In the genomic region with DNA sequence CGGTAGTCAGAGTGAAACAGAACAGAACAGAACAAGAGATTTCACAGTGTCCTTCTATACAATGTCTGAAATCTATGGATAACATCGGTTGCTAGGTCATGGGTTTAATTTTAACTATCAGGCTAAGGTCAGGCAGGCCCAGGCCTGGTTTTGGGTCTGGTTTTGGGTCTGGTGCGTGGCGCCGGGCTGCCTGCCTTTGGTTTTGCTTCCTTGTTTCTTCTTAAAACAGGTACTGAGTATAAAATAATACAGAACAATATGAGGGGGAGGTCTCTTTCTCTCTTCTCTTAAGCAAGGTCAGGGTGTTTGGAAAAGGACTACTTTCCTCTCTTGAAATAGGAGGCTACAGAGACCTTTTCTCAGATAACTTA, we compare ENCODE assay signal across 9 cellular contexts. TPM values are rescaled to one million over a fixed set of nuclear protein-coding genes. Genes with fewer than 3 reads are reported as not detected.
DNase-seq lines count a peak whose midpoint lies in the region; ATAC-seq and TF ChIP-seq lines count a peak whose summit lies in the region.
"Had no signal": no experiment of that assay in that cellular context is flagged by ENCODE, and none has a peak within 500 bp of the region (broad histone marks: within the 10 kb centered on the region; RNA-seq: fewer than 3 reads in every experiment).

No MANE protein-coding gene starts in this region.

- H3K4me1 ChIP-seq in thymus (ENCODE audit: control insufficient read depth, insufficient read depth, low read length), result peaks cover 41% of the 10 kb centered on the region

- peaks cover 53% of the 10 kb centered on the region for H3K4me1 Mint-ChIP-seq in activated CD4-positive, alpha-beta T cell treated with anti-CD3 and anti-CD28 coated beads, Interleukin-2, amount 10 ng/mL, durations not matched to agents 24 days and 14 days
- peaks cover 51% of the 10 kb centered on the region for H3K4me1 Mint-ChIP-seq in activated T-helper 2 cell treated with anti-CD3 and anti-CD28 coated beads, Interferon-gamma antibody, Interleukin-2, Interleukin-4, amounts not matched to agents 10 μg/mL and 5 μg/mL and 100 μg/mL, durations not matched to agents 14 hours and 24 hours and 36 hours (ENCODE audit: low read depth)

- H3K27ac Mint-ChIP-seq in activated CD4-positive, alpha-beta T cell treated with anti-CD3 and anti-CD28 coated beads, Interleukin-2, amount 10 ng/mL, durations not matched to agents 24 days and 14 days, result peak overlapping the region; percentile 91
- peak overlapping the region; percentile 97 for H3K27ac Mint-ChIP-seq in activated T-helper 2 cell treated with anti-CD3 and anti-CD28 coated beads, Interferon-gamma antibody, Interleukin-2, Interleukin-4, amounts not matched to agents 10 μg/mL and 5 μg/mL and 100 μg/mL, durations not matched to agents 14 hours and 24 hours and 36 hours

- intact Hi-C loops in activated CD4-positive, alpha-beta T cell treated with anti-CD3 and anti-CD28 coated beads, Interleukin-2, amount 10 ng/mL, durations not matched to agents 24 days and 14 days (cut with micrococcal nuclease), result loop anchor here (2.0 to 5.0 kb wide), 3 partner anchors 156 to 955 kb away; a partner anchor contains a TSS
- intact Hi-C loops in activated T-helper 2 cell treated with anti-CD3 and anti-CD28 coated beads, Interferon-gamma antibody, Interleukin-2, Interleukin-4, amounts not matched to agents 10 μg/mL and 5 μg/mL and 100 μg/mL, durations not matched to agents 14 hours and 24 hours and 36 hours (cut with micrococcal nuclease), result loop anchor here (10.0 kb wide), 2 partner anchors 392 to 712 kb away; a partner anchor contains a TSS

- peak overlapping the region; percentile 87 for H3K27ac ChIP-seq in thymus (ENCODE audit: low read depth)

- H3K27me3 ChIP-seq in kidney epithelial cell (ENCODE audit: control insufficient read depth, insufficient read depth, low read length), result no peaks in the 10 kb centered on the region
- no peaks in the 10 kb centered on the region for H3K27me3 ChIP-seq in thymus (ENCODE audit: control insufficient read depth, insufficient read depth)

- no peaks in the 10 kb centered on the region for H3K27me3 Mint-ChIP-seq in activated CD4-positive, alpha-beta T cell treated with anti-CD3 and anti-CD28 coated beads, Interleukin-2, amount 10 ng/mL, durations not matched to agents 24 days and 14 days
- peaks cover 3% of the 10 kb centered on the region for H3K27me3 Mint-ChIP-seq in activated T-helper 2 cell treated with anti-CD3 and anti-CD28 coated beads, Interferon-gamma antibody, Interleukin-2, Interleukin-4, amounts not matched to agents 10 μg/mL and 5 μg/mL and 100 μg/mL, durations not matched to agents 14 hours and 24 hours and 36 hours (ENCODE audit: low read depth)

- DNase-seq in activated CD4-positive, alpha-beta T cell treated with anti-CD3 and anti-CD28 coated beads, Interleukin-2, amount 10 ng/mL, durations not matched to agents 24 days and 14 days, result no peak
- no peak for DNase-seq in activated CD4-positive, alpha-beta T cell treated with anti-CD3 and anti-CD28 coated beads for 48 hours
- no peak for DNase-seq in activated T-helper 2 cell treated with anti-CD3 and anti-CD28 coated beads, Interferon-gamma antibody, Interleukin-2, Interleukin-4, amounts not matched to agents 10 μg/mL and 5 μg/mL and 100 μg/mL, durations not matched to agents 14 hours and 24 hours and 36 hours (ENCODE audit: low spot score)
- DNase-seq in kidney epithelial cell (ENCODE audit: low read depth) (no peak), Ammon's horn (ENCODE audit: low spot score) (no peak), activated gamma-delta T cell (lab: John Stamatoyannopoulos, UW) (no peak)
- DNase-seq: NCI-H345 had no signal

- H3K9me3 ChIP-seq in thymus (ENCODE audit: control insufficient read depth), result no peaks in the 10 kb centered on the region

- H3K4me3 Mint-ChIP-seq in activated CD4-positive, alpha-beta T cell treated with anti-CD3 and anti-CD28 coated beads, Interleukin-2, amount 10 ng/mL, durations not matched to agents 24 days and 14 days, result peak overlapping the region; percentile 94
- H3K4me3 Mint-ChIP-seq in activated T-helper 2 cell treated with anti-CD3 and anti-CD28 coated beads, Interferon-gamma antibody, Interleukin-2, Interleukin-4, amounts not matched to agents 10 μg/mL and 5 μg/mL and 100 μg/mL, durations not matched to agents 14 hours and 24 hours and 36 hours (ENCODE audit: low read depth), result peak overlapping the region; percentile 95

- TF ChIP-seq CTCF in kidney epithelial cell (IDR thresholded peaks at IDR 0.05; ENCODE audit: insufficient read depth, low read length, poor library complexity, severe bottlenecking), result no peak

- H3K36me3 ChIP-seq in kidney epithelial cell (ENCODE audit: control insufficient read depth, insufficient read depth, low read length) (peaks cover 2% of the 10 kb centered on the region), thymus (ENCODE audit: control insufficient read depth, insufficient read depth) (peaks cover 10% of the 10 kb centered on the region)

- peak overlapping the region; percentile 79 for H3K4me3 ChIP-seq in kidney epithelial cell (ENCODE audit: low read depth, low read length)
- H3K4me3 ChIP-seq in thymus (ENCODE audit: low read length), result peak overlapping the region; percentile 90

- 78% methylated on average over 5 of the region's 5 CpGs for WGBS in thymus

- H3K36me3 Mint-ChIP-seq in activated CD4-positive, alpha-beta T cell treated with anti-CD3 and anti-CD28 coated beads, Interleukin-2, amount 10 ng/mL, durations not matched to agents 24 days and 14 days (ENCODE audit: low read depth), result peaks cover 50% of the 10 kb centered on the region
- H3K36me3 Mint-ChIP-seq in activated T-helper 2 cell treated with anti-CD3 and anti-CD28 coated beads, Interferon-gamma antibody, Interleukin-2, Interleukin-4, amounts not matched to agents 10 μg/mL and 5 μg/mL and 100 μg/mL, durations not matched to agents 14 hours and 24 hours and 36 hours (ENCODE audit: low read depth), result peaks cover 55% of the 10 kb centered on the region

- no peaks in the 10 kb centered on the region for H3K9me3 Mint-ChIP-seq in activated CD4-positive, alpha-beta T cell treated with anti-CD3 and anti-CD28 coated beads, Interleukin-2, amount 10 ng/mL, durations not matched to agents 24 days and 14 days
- no peaks in the 10 kb centered on the region for H3K9me3 Mint-ChIP-seq in activated T-helper 2 cell treated with anti-CD3 and anti-CD28 coated beads, Interferon-gamma antibody, Interleukin-2, Interleukin-4, amounts not matched to agents 10 μg/mL and 5 μg/mL and 100 μg/mL, durations not matched to agents 14 hours and 24 hours and 36 hours

- ATAC-seq in GM21619 (IDR thresholded peaks at IDR 0.05; ENCODE audit: unreplicated experiment), result no peak

RNA-seq across cellular contexts. Expression of a gene that starts 1.4 kb away (rescaled TPM):
- total RNA-seq in activated CD4-positive, alpha-beta T cell treated with anti-CD3 and anti-CD28 coated beads, Interleukin-2, amount 10 ng/mL, durations not matched to agents 24 days and 14 days, result 72.4 and 75.7 TPM in 2 replicates
- 52.9 and 54.3 TPM in 2 replicates for total RNA-seq in activated T-helper 2 cell treated with anti-CD3 and anti-CD28 coated beads, Interferon-gamma antibody, Interleukin-2, Interleukin-4, amounts not matched to agents 10 μg/mL and 5 μg/mL and 100 μg/mL, durations not matched to agents 14 hours and 24 hours and 36 hours
- 78.2 and 78.7 TPM in 2 replicates for total RNA-seq in kidney epithelial cell
- 14.1 TPM for polyA plus RNA-seq in thymus

RNA-seq across cellular contexts. Expression of a gene that starts 16.2 kb away (rescaled TPM):
- total RNA-seq in activated CD4-positive, alpha-beta T cell treated with anti-CD3 and anti-CD28 coated beads, Interleukin-2, amount 10 ng/mL, durations not matched to agents 24 days and 14 days, result 33.9 and 35.5 TPM in 2 replicates
- total RNA-seq in activated T-helper 2 cell treated with anti-CD3 and anti-CD28 coated beads, Interferon-gamma antibody, Interleukin-2, Interleukin-4, amounts not matched to agents 10 μg/mL and 5 μg/mL and 100 μg/mL, durations not matched to agents 14 hours and 24 hours and 36 hours, result 36.3 and 38.0 TPM in 2 replicates
- 22.3 and 36.0 TPM in 2 replicates for total RNA-seq in kidney epithelial cell
- polyA plus RNA-seq in thymus, result 272 TPM
